Comparison of ENCODE assay signal across 22 cellular contexts in genomic region chr10:99929360-99929759, GRCh38.
DNase-seq lines count a peak whose midpoint lies in the region; FAIRE-seq and TF ChIP-seq lines count a peak whose summit lies in the region.
"Had no signal": no experiment of that assay in that cellular context is flagged by ENCODE, and none has a peak within 500 bp of the region (broad histone marks: within the 10 kb centered on the region; RNA-seq: fewer than 3 reads in every experiment).

No MANE protein-coding gene starts in this region.

- peaks cover 45% of the 10 kb centered on the region for H3K4me1 Mint-ChIP-seq in osteocyte (ENCODE audit: unreplicated experiment)

- H3K36me3 ChIP-seq in Peyer's patch (no peaks in the 10 kb centered on the region), kidney (ENCODE audit: control insufficient read depth in 1 of 2, insufficient read depth in 2 of 2, low read length in 2 of 2) (no peaks in the 10 kb centered on the region), right atrium auricular region (no peaks in the 10 kb centered on the region), SJCRH30 (no peaks in the 10 kb centered on the region; the same call in 1 of the 2 replicates)
- H3K36me3 ChIP-seq: ascending aorta, sigmoid colon had no signal

- intact Hi-C loops in kidney (cut with DNase I), result no loop called here

- no peak for TF ChIP-seq CTCF in 22Rv1 (IDR thresholded peaks at IDR 0.05)
- TF ChIP-seq CTCF in Peyer's patch (IDR thresholded peaks at IDR 0.05), result no peak
- TF ChIP-seq CTCF in kidney (IDR thresholded peaks at IDR 0.05; ENCODE audit: borderline replicate concordance, extremely low read depth, insufficient read depth), result no peak
- TF ChIP-seq CTCF in osteocyte (IDR thresholded peaks at IDR 0.05), result no peak
- TF ChIP-seq CTCF in right atrium auricular region (IDR thresholded peaks at IDR 0.05), result no peak

- TF ChIP-seq POLR2A in Peyer's patch (IDR thresholded peaks at IDR 0.05), result no peak

- peaks cover 6% of the 10 kb centered on the region for H3K36me3 Mint-ChIP-seq in osteocyte (ENCODE audit: unreplicated experiment)

- no peaks in the 10 kb centered on the region for H3K9me3 ChIP-seq in Peyer's patch
- H3K9me3 ChIP-seq in kidney (ENCODE audit: control insufficient read depth in 1 of 2, low read length in 2 of 2), result no peaks in the 10 kb centered on the region
- no peaks in the 10 kb centered on the region for H3K9me3 ChIP-seq in right atrium auricular region
- no peaks in the 10 kb centered on the region for H3K9me3 ChIP-seq in SJCRH30 (replicated peaks)
- H3K9me3 ChIP-seq: ascending aorta, sigmoid colon had no signal

- peaks cover 0 to 11% (median 0%) of the 10 kb centered on the region in 4 donors for H3K4me1 ChIP-seq in Peyer's patch
- peaks cover 21 to 23% of the 10 kb centered on the region in 2 donors for H3K4me1 ChIP-seq in kidney (ENCODE audit: control insufficient read depth in 1 of 2, insufficient read depth in 1 of 2, low read depth in 1 of 2, low read length in 2 of 2)
- H3K4me1 ChIP-seq in right atrium auricular region, result peaks cover 0 to 32% of the 10 kb centered on the region in 2 donors
- peaks cover 27% of the 10 kb centered on the region for H3K4me1 ChIP-seq in SJCRH30

- H3K27ac Mint-ChIP-seq in osteocyte (ENCODE audit: unreplicated experiment), result peak overlapping the region; percentile 36
- H3K27ac Mint-ChIP-seq: activated naive CD4-positive, alpha-beta T cell treated with anti-CD3 and anti-CD28 coated beads, Interleukin-2, amount 50 U/mL, for 24 hours; CD14-positive monocyte had no signal

- H3K4me3 ChIP-seq in Peyer's patch (peak overlapping the region in 3 of 4 donors; percentile 14 to 54 (median 53)), kidney (ENCODE audit: low read length in 2 of 2) (peak overlapping the region; percentile 64 to 79), right atrium auricular region (no peak overlapping the region), SJCRH30 (no peak overlapping the region)
- H3K4me3 ChIP-seq: ascending aorta, sigmoid colon had no signal

- H3K4me3 Mint-ChIP-seq in osteocyte (ENCODE audit: unreplicated experiment), result no peak overlapping the region
- H3K4me3 Mint-ChIP-seq: activated naive CD4-positive, alpha-beta T cell treated with anti-CD3 and anti-CD28 coated beads, Interleukin-2, amount 50 U/mL, for 24 hours; activated T-cell treated with anti-CD3 and anti-CD28 coated beads, Interleukin-2, amount 50 U/mL, for 4 hours; CD14-positive monocyte had no signal

- H3K27me3 ChIP-seq in Peyer's patch, result no peaks in the 10 kb centered on the region
- no peaks in the 10 kb centered on the region for H3K27me3 ChIP-seq in right atrium auricular region
- H3K27me3 ChIP-seq in SJCRH30, result no peaks in the 10 kb centered on the region
- H3K27me3 ChIP-seq: ascending aorta, sigmoid colon had no signal

- FAIRE-seq in kidney (lab: Jason Lieb, UNC), result no peak
- FAIRE-seq: endometrium had no signal

- no peak for DNase-seq in Peyer's patch
- DNase-seq in kidney, result no peak
- no peak for DNase-seq in osteocyte (ENCODE audit: extremely low spot score, unreplicated experiment)
- no peak for DNase-seq in medulla oblongata (ENCODE audit: extremely low spot score)
- no peak for DNase-seq in NCI-H2227 (lab: John Stamatoyannopoulos, UW; ENCODE audit: unreplicated experiment)
- no peak for DNase-seq in right atrium auricular region (ENCODE audit: low spot score)
- DNase-seq in SJCRH30, result no peak
- DNase-seq: activated CD4-positive, CD25-positive, alpha-beta regulatory T cell treated with anti-CD3 and anti-CD28 coated beads, Interleukin-2, amount 50 U/mL, for 72 hours; activated T-cell treated with anti-CD3 and anti-CD28 coated beads, Interleukin-2, amount 50 U/mL, for 4 hours; DMS 273 treated with DMSO at 0.1 percent for 48 hours; H7; NCI-H1417 treated with DMSO at 0.1 percent for 48 hours; NCI-H748 treated with DMSO at 0.1 percent for 48 hours; sigmoid colon; stimulated activated CD4-positive, alpha-beta T cell treated with anti-CD3 and anti-CD28 coated beads, Interleukin-1b, Interleukin-23, amount 100 ng/mL, for 48 hours; stimulated activated naive CD8-positive, alpha-beta T cell treated with anti-CD3 and anti-CD28 coated beads, Interleukin-15, Interleukin-2, amounts not matched to agents 100 U/mL and 50 U/mL, for 24 hours; T1000 had no signal

- H3K9ac ChIP-seq in kidney (ENCODE audit: low read length in 2 of 2), result peak overlapping the region in 1 of 2 donors; percentile 24

- H3K27ac ChIP-seq in 22Rv1 (peak overlapping the region; percentile 97), Peyer's patch (peak overlapping the region in 3 of 4 donors; percentile 63 to 83 (median 82)), kidney (ENCODE audit: low read depth in 2 of 2, low read length in 2 of 2) (peak overlapping the region; percentile 74 to 82), right atrium auricular region (no peak overlapping the region), SJCRH30 (no peak overlapping the region)
- H3K27ac ChIP-seq: ascending aorta had no signal

- H3K9me3 Mint-ChIP-seq in osteocyte (ENCODE audit: unreplicated experiment), result no peaks in the 10 kb centered on the region
- H3K9me3 Mint-ChIP-seq: activated naive CD4-positive, alpha-beta T cell treated with anti-CD3 and anti-CD28 coated beads, Interleukin-2, amount 50 U/mL, for 24 hours; activated T-cell treated with anti-CD3 and anti-CD28 coated beads, Interleukin-2, amount 50 U/mL, for 4 hours; CD14-positive monocyte had no signal

- no peaks in the 10 kb centered on the region for H3K27me3 Mint-ChIP-seq in osteocyte (ENCODE audit: unreplicated experiment)
- H3K27me3 Mint-ChIP-seq: activated naive CD4-positive, alpha-beta T cell treated with anti-CD3 and anti-CD28 coated beads, Interleukin-2, amount 50 U/mL, for 24 hours had no signal

Comparison
In these comparisons a context has a peak if more than half of its experiments do, and no peak if none do; other contexts are left out.
1. H3K27ac ChIP-seq: peak in 22Rv1 (single experiment), Peyer's patch (3 of 4) and kidney (2 of 2); none in right atrium auricular region (0 of 2) and SJCRH30 (single experiment).
2. H3K4me3 ChIP-seq: peak in Peyer's patch (3 of 4) and kidney (2 of 2); none in right atrium auricular region (0 of 2) and SJCRH30 (single experiment).